In genomic region chr12:3303410-3304136, GRCh38 we compare ENCODE assay signal across 10 cellular contexts.
A peak's percentile ranks its signal among the peaks of the same experiment; 100 is the strongest.
DNase-seq lines count a peak whose midpoint lies in the region; ATAC-seq, FAIRE-seq and TF ChIP-seq lines count a peak whose summit lies in the region.
"Had no signal": no experiment of that assay in that cellular context is flagged by ENCODE, and none has a peak within 500 bp of the region (broad histone marks: within the 10 kb centered on the region; RNA-seq: fewer than 3 reads in every experiment).

No MANE protein-coding gene starts in this region.

- H3K4me3 ChIP-seq in bronchial epithelial cell (ENCODE audit: low read depth, low read length), result no peak overlapping the region
- peak overlapping the region in 1 of 2 donors; percentile 41 for H3K4me3 ChIP-seq in neuronal stem cell (ENCODE audit: low read length in 2 of 2)

- no peak overlapping the region for H4K91ac ChIP-seq in neuronal stem cell (ENCODE audit: low read depth, low read length, poor library complexity)

- H3K36me3 ChIP-seq in bronchial epithelial cell (ENCODE audit: control insufficient read depth, insufficient read depth, low read length) (no peaks in the 10 kb centered on the region), neuronal stem cell (replicated peaks in 1 of 2; ENCODE audit: control insufficient read depth in 2 of 2, insufficient read depth in 2 of 2, low read length in 2 of 2) (no peaks in the 10 kb centered on the region)

- no peak for FAIRE-seq in bronchial epithelial cell (lab: Jason Lieb, UNC)

- H4K8ac ChIP-seq in neuronal stem cell (ENCODE audit: low read depth, low read length), result no peak overlapping the region

- H3K9ac ChIP-seq in neuronal stem cell (ENCODE audit: low read depth, low read length, poor library complexity), result no peak overlapping the region

- no peak overlapping the region for H3K27ac ChIP-seq in neuronal stem cell (replicated peaks; ENCODE audit: low read length)

- peaks cover 1% of the 10 kb centered on the region for H3K27me3 ChIP-seq in bronchial epithelial cell (ENCODE audit: control insufficient read depth, insufficient read depth, low read length)
- peaks cover 0 to 34% (median 0%) of the 10 kb centered on the region in 3 experiments for H3K27me3 ChIP-seq in neuronal stem cell (ENCODE audit: control insufficient read depth in 3 of 3, insufficient read depth in 3 of 3, low read depth in 1 of 3, low read length in 3 of 3)

- H3K18ac ChIP-seq in neuronal stem cell (ENCODE audit: low read length), result peak overlapping the region; percentile 76

- H2AFZ ChIP-seq in neuronal stem cell (ENCODE audit: low read length), result peak overlapping the region; percentile 56

- H2BK5ac ChIP-seq in neuronal stem cell (ENCODE audit: low read length), result no peak overlapping the region

- no peak overlapping the region for H3K4me2 ChIP-seq in neuronal stem cell (ENCODE audit: insufficient read depth, low read length, poor library complexity, severe bottlenecking)

- H3K9me3 ChIP-seq in neuronal stem cell (replicated peaks in 1 of 2; ENCODE audit: control insufficient read depth in 2 of 2, insufficient read depth in 1 of 2, low read depth in 1 of 2, low read length in 2 of 2), result no peaks in the 10 kb centered on the region

- H3K14ac ChIP-seq in neuronal stem cell (ENCODE audit: low read length), result no peak overlapping the region

- TF ChIP-seq CTCF in bronchial epithelial cell (IDR thresholded peaks at IDR 0.05; ENCODE audit: insufficient read depth, low read length, severe bottlenecking), result peak; percentile 82

- peaks cover 10 to 21% of the 10 kb centered on the region in 2 donors for H3K4me1 ChIP-seq in neuronal stem cell (ENCODE audit: control insufficient read depth in 2 of 2, insufficient read depth in 1 of 2, low read depth in 1 of 2, low read length in 2 of 2)

- H2AK5ac ChIP-seq in neuronal stem cell (ENCODE audit: low read depth, low read length), result peak overlapping the region; percentile 36

- H3K79me1 ChIP-seq in neuronal stem cell (ENCODE audit: low read depth, low read length), result no peaks in the 10 kb centered on the region

- no CpG with 5 or more reads among the region's 18 CpGs for WGBS in neuronal stem cell (ENCODE audit: extremely low coverage in 2 of 2, insufficient read length in 2 of 2, insufficient replicate concordance in 1 of 2), 2 donors

- DNase-seq in NCI-H526 (lab: John Stamatoyannopoulos, UW) (peak; percentile 14 to 70), NCI-H526 treated with DMSO at 0.1 percent for 48 hours (lab: John Stamatoyannopoulos, UW) (no peak), NCI-H345 (lab: John Stamatoyannopoulos, UW) (peak; percentile 85), bronchial epithelial cell (ENCODE audit: low read depth) (peak; percentile 67), neuronal stem cell (ENCODE audit: low spot score) (no peak)
- DNase-seq: activated CD8-positive, alpha-beta memory T cell treated with anti-CD3 and anti-CD28 coated beads, Interleukin-2, amount 50 U/mL, for 48 hours; Karpas-422 had no signal

- H3K4ac ChIP-seq in neuronal stem cell (ENCODE audit: low read length), result no peak overlapping the region

- peak overlapping the region; percentile 7 for H2BK15ac ChIP-seq in neuronal stem cell (ENCODE audit: low read length)

- peak overlapping the region; percentile 12 for H2BK12ac ChIP-seq in neuronal stem cell (ENCODE audit: low read length)

- ATAC-seq in GM21390 (IDR thresholded peaks at IDR 0.05; ENCODE audit: unreplicated experiment) (no peak), HG03135 (IDR thresholded peaks at IDR 0.05; ENCODE audit: unreplicated experiment) (no peak), GM21381 (IDR thresholded peaks at IDR 0.05; ENCODE audit: unreplicated experiment) (no peak)

- peak overlapping the region; percentile 45 for H2BK120ac ChIP-seq in neuronal stem cell (ENCODE audit: low read depth, low read length)

- peak overlapping the region; percentile 53 for H3K23ac ChIP-seq in neuronal stem cell (ENCODE audit: low read depth, low read length, poor library complexity)

Comparison
In these comparisons a context has a peak if more than half of its experiments do, and no peak if none do; other contexts are left out.
1. DNase-seq: peak in NCI-H526 (2 of 2), NCI-H345 (single experiment) and bronchial epithelial cell (single experiment); none in NCI-H526 treated with DMSO at 0.1 percent for 48 hours (single experiment) and neuronal stem cell (single experiment).